ENCODE assay signal across 1 cellular context in genomic region chr15:60568883-60569495, GRCh38.
TF ChIP-seq lines count a peak whose summit lies in the region.

No MANE protein-coding gene starts in this region.

TF ChIP-seq in SK-N-SH treated with all-trans-retinoic acid at 6 μM for 48 hours, 23 proteins besides CTCF, POLR2A, EP300 and RAD21:
- TF ChIP-seq CSRNP3 (CRISPR knock-in tag; IDR thresholded peaks at IDR 0.05) (no peak), OSR1 (CRISPR knock-in tag; IDR thresholded peaks at IDR 0.05) (no peak), ZNF565 (CRISPR knock-in tag; conservative IDR thresholded peaks at IDR 0.05; ENCODE audit: low read depth) (no peak), ZFP30 (CRISPR knock-in tag; IDR thresholded peaks at IDR 0.05) (no peak), CSDC2 (CRISPR knock-in tag; IDR thresholded peaks at IDR 0.05) (no peak)
